ENCODE assay signal across 1 cellular context in the genomic region with DNA sequence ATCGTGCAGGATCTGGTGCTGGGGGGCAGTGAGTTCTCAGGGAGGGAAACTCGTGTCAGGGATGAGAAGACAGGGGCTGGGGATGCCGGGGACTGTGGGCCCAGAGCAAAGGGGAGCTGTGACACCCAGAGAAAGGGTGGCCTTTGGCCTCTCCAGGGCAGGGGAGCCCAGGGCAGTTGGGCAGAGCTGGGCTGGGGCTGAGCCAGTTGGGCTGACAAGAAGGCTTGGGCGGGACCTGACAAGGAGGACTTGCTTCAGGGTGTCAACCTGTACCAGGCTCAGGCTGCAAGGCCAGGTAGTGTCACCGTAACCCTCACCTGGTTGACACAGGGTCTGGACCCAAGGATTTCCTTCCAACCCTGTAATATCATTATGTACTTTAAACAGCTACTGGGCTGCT.
TF ChIP-seq lines count a peak whose summit lies in the region.

No MANE protein-coding gene starts in this region.

TF ChIP-seq in HepG2, 621 proteins besides CTCF, POLR2A, EP300 and RAD21:
- TF ChIP-seq MTF2 (CRISPR knock-in tag; IDR thresholded peaks at IDR 0.05; ENCODE audit: borderline replicate concordance): no peak
- no peak for TF ChIP-seq SUZ12 (IDR thresholded peaks at IDR 0.05; ENCODE audit: low read depth, low read length)
- TF ChIP-seq NPAS2 (CRISPR knock-in tag; IDR thresholded peaks at IDR 0.05; ENCODE audit: borderline replicate concordance): no peak
- TF ChIP-seq, protein P1, sequence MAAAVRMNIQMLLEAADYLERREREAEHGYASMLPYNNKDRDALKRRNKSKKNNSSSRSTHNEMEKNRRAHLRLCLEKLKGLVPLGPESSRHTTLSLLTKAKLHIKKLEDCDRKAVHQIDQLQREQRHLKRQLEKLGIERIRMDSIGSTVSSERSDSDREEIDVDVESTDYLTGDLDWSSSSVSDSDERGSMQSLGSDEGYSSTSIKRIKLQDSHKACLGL (CRISPR knock-in tag; IDR thresholded peaks at IDR 0.05): peak; percentile 30; the same call in 1 of the 2 replicates
- TF ChIP-seq ZNF615 (CRISPR knock-in tag; IDR thresholded peaks at IDR 0.05; ENCODE audit: borderline replicate concordance): no peak
- TF ChIP-seq U2AF1 (optimal IDR thresholded peaks at IDR 0.05; ENCODE audit: low read depth, low read length): no peak
- no peak for TF ChIP-seq NRL (CRISPR knock-in tag; IDR thresholded peaks at IDR 0.05; ENCODE audit: borderline replicate concordance)
- TF ChIP-seq TCF7 (IDR thresholded peaks at IDR 0.05; ENCODE audit: low read depth): no peak
- TF ChIP-seq, protein P2, sequence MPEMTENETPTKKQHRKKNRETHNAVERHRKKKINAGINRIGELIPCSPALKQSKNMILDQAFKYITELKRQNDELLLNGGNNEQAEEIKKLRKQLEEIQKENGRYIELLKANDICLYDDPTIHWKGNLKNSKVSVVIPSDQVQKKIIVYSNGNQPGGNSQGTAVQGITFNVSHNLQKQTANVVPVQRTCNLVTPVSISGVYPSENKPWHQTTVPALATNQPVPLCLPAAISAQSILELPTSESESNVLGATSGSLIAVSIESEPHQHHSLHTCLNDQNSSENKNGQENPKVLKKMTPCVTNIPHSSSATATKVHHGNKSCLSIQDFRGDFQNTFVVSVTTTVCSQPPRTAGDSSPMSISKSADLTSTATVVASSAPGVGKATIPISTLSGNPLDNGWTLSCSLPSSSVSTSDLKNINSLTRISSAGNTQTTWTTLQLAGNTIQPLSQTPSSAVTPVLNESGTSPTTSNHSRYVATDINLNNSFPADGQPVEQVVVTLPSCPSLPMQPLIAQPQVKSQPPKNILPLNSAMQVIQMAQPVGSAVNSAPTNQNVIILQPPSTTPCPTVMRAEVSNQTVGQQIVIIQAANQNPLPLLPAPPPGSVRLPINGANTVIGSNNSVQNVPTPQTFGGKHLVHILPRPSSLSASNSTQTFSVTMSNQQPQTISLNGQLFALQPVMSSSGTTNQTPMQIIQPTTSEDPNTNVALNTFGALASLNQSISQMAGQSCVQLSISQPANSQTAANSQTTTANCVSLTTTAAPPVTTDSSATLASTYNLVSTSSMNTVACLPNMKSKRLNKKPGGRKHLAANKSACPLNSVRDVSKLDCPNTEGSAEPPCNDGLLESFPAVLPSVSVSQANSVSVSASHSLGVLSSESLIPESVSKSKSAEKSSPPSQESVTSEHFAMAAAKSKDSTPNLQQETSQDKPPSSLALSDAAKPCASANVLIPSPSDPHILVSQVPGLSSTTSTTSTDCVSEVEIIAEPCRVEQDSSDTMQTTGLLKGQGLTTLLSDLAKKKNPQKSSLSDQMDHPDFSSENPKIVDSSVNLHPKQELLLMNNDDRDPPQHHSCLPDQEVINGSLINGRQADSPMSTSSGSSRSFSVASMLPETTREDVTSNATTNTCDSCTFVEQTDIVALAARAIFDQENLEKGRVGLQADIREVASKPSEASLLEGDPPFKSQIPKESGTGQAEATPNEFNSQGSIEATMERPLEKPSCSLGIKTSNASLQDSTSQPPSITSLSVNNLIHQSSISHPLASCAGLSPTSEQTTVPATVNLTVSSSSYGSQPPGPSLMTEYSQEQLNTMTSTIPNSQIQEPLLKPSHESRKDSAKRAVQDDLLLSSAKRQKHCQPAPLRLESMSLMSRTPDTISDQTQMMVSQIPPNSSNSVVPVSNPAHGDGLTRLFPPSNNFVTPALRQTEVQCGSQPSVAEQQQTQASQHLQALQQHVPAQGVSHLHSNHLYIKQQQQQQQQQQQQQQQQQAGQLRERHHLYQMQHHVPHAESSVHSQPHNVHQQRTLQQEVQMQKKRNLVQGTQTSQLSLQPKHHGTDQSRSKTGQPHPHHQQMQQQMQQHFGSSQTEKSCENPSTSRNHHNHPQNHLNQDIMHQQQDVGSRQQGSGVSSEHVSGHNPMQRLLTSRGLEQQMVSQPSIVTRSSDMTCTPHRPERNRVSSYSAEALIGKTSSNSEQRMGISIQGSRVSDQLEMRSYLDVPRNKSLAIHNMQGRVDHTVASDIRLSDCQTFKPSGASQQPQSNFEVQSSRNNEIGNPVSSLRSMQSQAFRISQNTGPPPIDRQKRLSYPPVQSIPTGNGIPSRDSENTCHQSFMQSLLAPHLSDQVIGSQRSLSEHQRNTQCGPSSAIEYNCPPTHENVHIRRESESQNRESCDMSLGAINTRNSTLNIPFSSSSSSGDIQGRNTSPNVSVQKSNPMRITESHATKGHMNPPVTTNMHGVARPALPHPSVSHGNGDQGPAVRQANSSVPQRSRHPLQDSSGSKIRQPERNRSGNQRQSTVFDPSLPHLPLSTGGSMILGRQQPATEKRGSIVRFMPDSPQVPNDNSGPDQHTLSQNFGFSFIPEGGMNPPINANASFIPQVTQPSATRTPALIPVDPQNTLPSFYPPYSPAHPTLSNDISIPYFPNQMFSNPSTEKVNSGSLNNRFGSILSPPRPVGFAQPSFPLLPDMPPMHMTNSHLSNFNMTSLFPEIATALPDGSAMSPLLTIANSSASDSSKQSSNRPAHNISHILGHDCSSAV (CRISPR knock-in tag; IDR thresholded peaks at IDR 0.05; ENCODE audit: borderline replicate concordance): no peak
- no peak for TF ChIP-seq HES4 (CRISPR knock-in tag; IDR thresholded peaks at IDR 0.05; ENCODE audit: borderline replicate concordance)
- TF ChIP-seq MEIS2 (CRISPR knock-in tag; IDR thresholded peaks at IDR 0.05): no peak
- no peak for TF ChIP-seq TBX2 (CRISPR knock-in tag; IDR thresholded peaks at IDR 0.05; ENCODE audit: borderline replicate concordance)
- TF ChIP-seq ZFP41 (CRISPR knock-in tag; IDR thresholded peaks at IDR 0.05; ENCODE audit: borderline replicate concordance): no peak
- TF ChIP-seq ZNF333 (CRISPR knock-in tag; IDR thresholded peaks at IDR 0.05; ENCODE audit: borderline replicate concordance): no peak
- TF ChIP-seq ZNF670 (CRISPR knock-in tag; IDR thresholded peaks at IDR 0.05; ENCODE audit: borderline replicate concordance): 0 out of 2 replicates have a peak, but pooled peaks have one; percentile 29
- TF ChIP-seq KDM2A (CRISPR knock-in tag; IDR thresholded peaks at IDR 0.05; ENCODE audit: borderline replicate concordance, low read depth): 0 out of 2 replicates have a peak, but pooled peaks have one; percentile 5
- no peak for TF ChIP-seq ZNF3 (CRISPR knock-in tag; IDR thresholded peaks at IDR 0.05)
